Comparison of ENCODE assay signal across 7 cellular contexts in genomic region chr22:39808087-39808486, GRCh38.
A peak's percentile ranks its signal among the peaks of the same experiment; 100 is the strongest.
DNase-seq lines count a peak whose midpoint lies in the region; ATAC-seq and TF ChIP-seq lines count a peak whose summit lies in the region.

No MANE protein-coding gene starts in this region.

- no peaks in the 10 kb centered on the region for H3K36me3 ChIP-seq in colonic mucosa

- DNase-seq in NCI-H460 (ENCODE audit: extremely low read depth, low read depth) = peak; percentile 28
- DNase-seq in colonic mucosa = peak; percentile 56
- peak; percentile 53 for DNase-seq in stimulated activated CD4-positive, alpha-beta T cell treated with anti-CD3 and anti-CD28 coated beads, Interleukin-15, amount 100 ng/mL, for 24 hours

- no peak overlapping the region for H3K9ac ChIP-seq in colonic mucosa (ENCODE audit: low read depth in 2 of 2, low read length in 2 of 2)

- no peaks in the 10 kb centered on the region for H3K9me3 ChIP-seq in colonic mucosa

- TF ChIP-seq CTCF in GM12874 (IDR thresholded peaks at IDR 0.05; ENCODE audit: insufficient read depth, low read depth, low read length) (peak; percentile 39; the same call in 1 of the 2 replicates), colonic mucosa (IDR thresholded peaks at IDR 0.05) (peak; percentile 47)

- H3K4me1 ChIP-seq in colonic mucosa = no peaks in the 10 kb centered on the region

- ATAC-seq in GM21528 (IDR thresholded peaks at IDR 0.05; ENCODE audit: low FRiP score, unreplicated experiment) = no peak
- no peak for ATAC-seq in HG02884 (IDR thresholded peaks at IDR 0.05; ENCODE audit: unreplicated experiment)
- ATAC-seq in GM18858 (IDR thresholded peaks at IDR 0.05; ENCODE audit: unreplicated experiment) = no peak

- H3K27ac ChIP-seq in colonic mucosa = no peak overlapping the region

- intact Hi-C loops in colonic mucosa (cut with DNase I) = no loop called here

- H3K4me3 ChIP-seq in colonic mucosa = no peak overlapping the region

- no peaks in the 10 kb centered on the region for H3K27me3 ChIP-seq in colonic mucosa
